In genomic region chr6:90111387-90111786, GRCh38 we compare ENCODE assay signal across 19 cellular contexts.
DNase-seq lines count a peak whose midpoint lies in the region; ATAC-seq and TF ChIP-seq lines count a peak whose summit lies in the region.
"Had no signal": no experiment of that assay in that cellular context is flagged by ENCODE, and none has a peak within 500 bp of the region (broad histone marks: within the 10 kb centered on the region; RNA-seq: fewer than 3 reads in every experiment).

No MANE protein-coding gene starts in this region.

- peaks cover 43% of the 10 kb centered on the region for H3K36me3 Mint-ChIP-seq in activated naive CD4-positive, alpha-beta T cell treated with anti-CD3 and anti-CD28 coated beads for 36 hours (ENCODE audit: low read depth)
- H3K36me3 Mint-ChIP-seq in activated CD4-positive, alpha-beta memory T cell treated with anti-CD3 and anti-CD28 coated beads for 36 hours = peaks cover 43% of the 10 kb centered on the region

- H3K4me1 ChIP-seq in foreskin keratinocyte = no peaks in the 10 kb centered on the region
- H3K4me1 ChIP-seq: esophagus squamous epithelium had no signal

- peak; percentile 64 for ATAC-seq in foreskin keratinocyte
- ATAC-seq in stimulated activated naive CD8-positive, alpha-beta T cell treated with anti-CD3 and anti-CD28 coated beads, Interleukin-15, amount 100 ng/mL, for 72 hours = peak; percentile 41
- no peak for ATAC-seq in HG03095 (IDR thresholded peaks at IDR 0.05; ENCODE audit: unreplicated experiment)

- TF ChIP-seq CTCF in foreskin keratinocyte (conservative IDR thresholded peaks at IDR 0.05) = peak; percentile 42

- DNase-seq in activated naive CD4-positive, alpha-beta T cell treated with anti-CD3 and anti-CD28 coated beads for 36 hours = no peak
- DNase-seq in activated naive CD4-positive, alpha-beta T cell treated with Interleukin-2 at 50 U/mL for 16 hours = no peak
- no peak for DNase-seq in activated CD4-positive, alpha-beta memory T cell treated with anti-CD3 and anti-CD28 coated beads for 36 hours
- DNase-seq in foreskin keratinocyte (peak; percentile 71 to 87), NCI-H526 treated with DMSO at 0.1 percent for 48 hours (lab: John Stamatoyannopoulos, UW) (no peak)
- no peak for DNase-seq in stimulated activated naive CD8-positive, alpha-beta T cell treated with anti-CD3 and anti-CD28 coated beads, Interleukin-15, amount 100 ng/mL, for 72 hours
- no peak for DNase-seq in activated CD4-positive, CD25-positive, alpha-beta regulatory T cell (lab: John Stamatoyannopoulos, UW)
- DNase-seq: activated gamma-delta T cell, DMS53, esophagus squamous epithelium, GOT3, mammary epithelial cell, NCI-H1694, NCI-H2171 treated with DMSO at 0.1 percent for 48 hours, NCI-H69, transverse colon had no signal

- H3K27me3 Mint-ChIP-seq in activated naive CD4-positive, alpha-beta T cell treated with anti-CD3 and anti-CD28 coated beads for 36 hours (ENCODE audit: low read depth) = no peaks in the 10 kb centered on the region
- H3K27me3 Mint-ChIP-seq in activated CD4-positive, alpha-beta memory T cell treated with anti-CD3 and anti-CD28 coated beads for 36 hours = peaks cover 6% of the 10 kb centered on the region
- no peaks in the 10 kb centered on the region for H3K27me3 Mint-ChIP-seq in stimulated activated naive CD8-positive, alpha-beta T cell treated with anti-CD3 and anti-CD28 coated beads, Interleukin-15, amount 100 ng/mL, for 72 hours
- H3K27me3 Mint-ChIP-seq: IgD-negative memory B cell had no signal

- H3K27ac Mint-ChIP-seq in activated naive CD4-positive, alpha-beta T cell treated with anti-CD3 and anti-CD28 coated beads for 36 hours = peak overlapping the region; percentile 31
- H3K27ac Mint-ChIP-seq in activated CD4-positive, alpha-beta memory T cell treated with anti-CD3 and anti-CD28 coated beads for 36 hours = peak overlapping the region; percentile 19
- H3K27ac Mint-ChIP-seq in stimulated activated naive CD8-positive, alpha-beta T cell treated with anti-CD3 and anti-CD28 coated beads, Interleukin-15, amount 100 ng/mL, for 72 hours = peak overlapping the region in 1 of 2 donors; percentile 12
- H3K27ac Mint-ChIP-seq: CD14-positive monocyte had no signal

- peaks cover 34% of the 10 kb centered on the region for H3K9me3 Mint-ChIP-seq in activated naive CD4-positive, alpha-beta T cell treated with anti-CD3 and anti-CD28 coated beads for 36 hours
- H3K9me3 Mint-ChIP-seq in activated CD4-positive, alpha-beta memory T cell treated with anti-CD3 and anti-CD28 coated beads for 36 hours = peaks cover 40% of the 10 kb centered on the region
- H3K9me3 Mint-ChIP-seq in stimulated activated naive CD8-positive, alpha-beta T cell treated with anti-CD3 and anti-CD28 coated beads, Interleukin-15, amount 100 ng/mL, for 72 hours = peaks cover 36% of the 10 kb centered on the region in 2 donors

- peaks cover 84% of the 10 kb centered on the region for H3K4me1 Mint-ChIP-seq in activated naive CD4-positive, alpha-beta T cell treated with anti-CD3 and anti-CD28 coated beads for 36 hours (ENCODE audit: low read depth)
- peaks cover 67% of the 10 kb centered on the region for H3K4me1 Mint-ChIP-seq in activated CD4-positive, alpha-beta memory T cell treated with anti-CD3 and anti-CD28 coated beads for 36 hours (ENCODE audit: low read depth)
- H3K4me1 Mint-ChIP-seq in stimulated activated naive CD8-positive, alpha-beta T cell treated with anti-CD3 and anti-CD28 coated beads, Interleukin-15, amount 100 ng/mL, for 72 hours = peaks cover 69% of the 10 kb centered on the region

- CTCF ChIA-PET in activated naive CD4-positive, alpha-beta T cell treated with anti-CD3 and anti-CD28 coated beads for 36 hours (lab: Charles Lee) = interaction anchor here (0.9 to 1.7 kb wide), 3 partner anchors 28 to 171 kb away, joined by 3 to 6 read pairs (median 3); no protein-coding TSS in a partner anchor
- CTCF ChIA-PET in activated CD4-positive, alpha-beta memory T cell treated with anti-CD3 and anti-CD28 coated beads for 36 hours (lab: Charles Lee) = interaction anchor here (1.8 kb wide), 1 partner anchor 368 kb away, joined by 4 read pairs; no protein-coding TSS in a partner anchor

- H3K4me3 Mint-ChIP-seq in activated naive CD4-positive, alpha-beta T cell treated with anti-CD3 and anti-CD28 coated beads for 36 hours = peak overlapping the region; percentile 2
- no peak overlapping the region for H3K4me3 Mint-ChIP-seq in activated CD4-positive, alpha-beta memory T cell treated with anti-CD3 and anti-CD28 coated beads for 36 hours
- peak overlapping the region; percentile 49 to 69 for H3K4me3 Mint-ChIP-seq in stimulated activated naive CD8-positive, alpha-beta T cell treated with anti-CD3 and anti-CD28 coated beads, Interleukin-15, amount 100 ng/mL, for 72 hours
- H3K4me3 Mint-ChIP-seq: CD14-positive monocyte, IgD-negative memory B cell had no signal

- H3K27ac ChIP-seq in foreskin keratinocyte = no peak overlapping the region
- H3K27ac ChIP-seq: esophagus squamous epithelium, transverse colon had no signal

- intact Hi-C loops in activated naive CD4-positive, alpha-beta T cell treated with anti-CD3 and anti-CD28 coated beads for 36 hours (cut with micrococcal nuclease) = loop anchor here (1.0 kb wide), 1 partner anchor 11 kb away; no protein-coding TSS in a partner anchor
- intact Hi-C loops in activated CD4-positive, alpha-beta memory T cell treated with anti-CD3 and anti-CD28 coated beads for 36 hours (cut with micrococcal nuclease) = no loop called here

- POLR2A ChIA-PET in activated CD4-positive, alpha-beta memory T cell treated with anti-CD3 and anti-CD28 coated beads for 36 hours (lab: Charles Lee) = no interaction called here

- no peaks in the 10 kb centered on the region for H3K27me3 ChIP-seq in foreskin keratinocyte
- H3K27me3 ChIP-seq: esophagus squamous epithelium, transverse colon had no signal

Comparison
In these comparisons a context has a peak if more than half of its experiments do, and no peak if none do; other contexts are left out.
1. DNase-seq: peak in foreskin keratinocyte (2 of 2); none in activated naive CD4-positive, alpha-beta T cell treated with anti-CD3 and anti-CD28 coated beads for 36 hours (single experiment), activated naive CD4-positive, alpha-beta T cell treated with Interleukin-2 at 50 U/mL for 16 hours (single experiment), activated CD4-positive, alpha-beta memory T cell treated with anti-CD3 and anti-CD28 coated beads for 36 hours (single experiment), stimulated activated naive CD8-positive, alpha-beta T cell treated with anti-CD3 and anti-CD28 coated beads, Interleukin-15, amount 100 ng/mL, for 72 hours (0 of 2), NCI-H526 treated with DMSO at 0.1 percent for 48 hours (single experiment) and activated CD4-positive, CD25-positive, alpha-beta regulatory T cell (0 of 4).